25 cellular contexts compared by ENCODE assay signal in genomic region chr9:26685857-26686256, GRCh38.
A peak's percentile ranks its signal among the peaks of the same experiment; 100 is the strongest.
DNase-seq lines count a peak whose midpoint lies in the region; ATAC-seq and TF ChIP-seq lines count a peak whose summit lies in the region.
"Had no signal": no experiment of that assay in that cellular context is flagged by ENCODE, and none has a peak within 500 bp of the region (broad histone marks: within the 10 kb centered on the region; RNA-seq: fewer than 3 reads in every experiment).

No MANE protein-coding gene starts in this region.

- TF ChIP-seq CTCF in MCF 10A (IDR thresholded peaks at IDR 0.05; ENCODE audit: unreplicated experiment): no peak
- no peak for TF ChIP-seq CTCF in breast epithelium (IDR thresholded peaks at IDR 0.05)
- no peak for TF ChIP-seq CTCF in RWPE1 (conservative IDR thresholded peaks at IDR 0.05; ENCODE audit: low read depth)

- ATAC-seq in GM19395 (IDR thresholded peaks at IDR 0.05; ENCODE audit: unreplicated experiment): no peak
- ATAC-seq: psoas muscle; stimulated activated naive CD8-positive, alpha-beta T cell treated with anti-CD3 and anti-CD28 coated beads, Interleukin-15, Interleukin-2, amounts not matched to agents 100 U/mL and 50 U/mL, for 24 hours had no signal

- no peaks in the 10 kb centered on the region for H3K9me3 ChIP-seq in breast epithelium
- H3K9me3 ChIP-seq: HAP-1, psoas muscle, thoracic aorta had no signal

- no peak overlapping the region for H3K4me3 ChIP-seq in breast epithelium
- H3K4me3 ChIP-seq: HAP-1, psoas muscle, thoracic aorta had no signal

- H3K9me3 Mint-ChIP-seq in MCF 10A (ENCODE audit: unreplicated experiment): no peaks in the 10 kb centered on the region
- H3K9me3 Mint-ChIP-seq: activated CD4-positive, alpha-beta T cell treated with anti-CD3 and anti-CD28 coated beads, Interleukin-2, amount 10 ng/mL, durations not matched to agents 24 days and 14 days; brain; T-helper 2 cell treated with Interferon-gamma antibody and Interleukin-4, amounts not matched to agents 5 μg/mL and 100 μg/mL, for 36 hours had no signal

- peaks cover 6% of the 10 kb centered on the region for H3K4me1 Mint-ChIP-seq in MCF 10A (ENCODE audit: insufficient read depth, unreplicated experiment)
- H3K4me1 Mint-ChIP-seq: activated CD4-positive, alpha-beta T cell treated with anti-CD3 and anti-CD28 coated beads, Interleukin-2, amount 10 ng/mL, durations not matched to agents 24 days and 14 days; CD4-positive, CD25-positive, alpha-beta regulatory T cell had no signal

- H3K36me3 Mint-ChIP-seq in MCF 10A (ENCODE audit: insufficient read depth, unreplicated experiment): no peaks in the 10 kb centered on the region
- H3K36me3 Mint-ChIP-seq: brain; CD4-positive, CD25-positive, alpha-beta regulatory T cell had no signal

- H3K27ac ChIP-seq in breast epithelium: no peak overlapping the region
- no peak overlapping the region for H3K27ac ChIP-seq in RWPE1
- H3K27ac ChIP-seq: 22Rv1, epithelial cell of prostate, psoas muscle, thoracic aorta, VCaP had no signal

- no peaks in the 10 kb centered on the region for H3K4me1 ChIP-seq in breast epithelium
- H3K4me1 ChIP-seq: psoas muscle had no signal

- POLR2A ChIA-PET in MCF 10A (lab: Yijun Ruan, JAX) (no interaction called here), RWPE1 (lab: Yijun Ruan, JAX; ENCODE audit: low non-redundant PET) (no interaction called here)

- no peaks in the 10 kb centered on the region for H3K27me3 ChIP-seq in breast epithelium

- intact Hi-C loops in MCF 10A (cut with micrococcal nuclease) (no loop called here), breast epithelium (cut with DNase I; ENCODE audit: low total_unique reads) (no loop called here)

- CTCF ChIA-PET in MCF 10A (lab: Yijun Ruan, JAX) (interaction anchor here (0.6 to 1.2 kb wide), 3 partner anchors 29 to 971 kb away, joined by 3 read pairs; no protein-coding TSS in a partner anchor), RWPE1 (lab: Yijun Ruan, JAX) (no interaction called here)

- H3K27ac Mint-ChIP-seq in MCF 10A (ENCODE audit: low read depth, unreplicated experiment): no peak overlapping the region
- H3K27ac Mint-ChIP-seq: activated CD4-positive, alpha-beta T cell treated with anti-CD3 and anti-CD28 coated beads, Interleukin-2, amount 10 ng/mL, durations not matched to agents 24 days and 14 days; CD4-positive, CD25-positive, alpha-beta regulatory T cell; T-helper 2 cell treated with Interferon-gamma antibody and Interleukin-4, amounts not matched to agents 5 μg/mL and 100 μg/mL, for 36 hours had no signal

- no peak overlapping the region for H3K4me3 Mint-ChIP-seq in MCF 10A (ENCODE audit: unreplicated experiment)
- H3K4me3 Mint-ChIP-seq: activated CD4-positive, alpha-beta T cell treated with anti-CD3 and anti-CD28 coated beads, Interleukin-2, amount 10 ng/mL, durations not matched to agents 24 days and 14 days; brain; CD4-positive, CD25-positive, alpha-beta regulatory T cell; T-helper 2 cell treated with Interferon-gamma antibody and Interleukin-4, amounts not matched to agents 5 μg/mL and 100 μg/mL, for 36 hours had no signal

- BruUV-seq in MCF 10A (replicated peaks; lab: Mats Ljungman, UMichigan): no TSS peak

- no peak for TF ChIP-seq POLR2A in breast epithelium (IDR thresholded peaks at IDR 0.05)

- peaks cover 43% of the 10 kb centered on the region for H3K27me3 Mint-ChIP-seq in MCF 10A (ENCODE audit: insufficient read depth, unreplicated experiment)
- H3K27me3 Mint-ChIP-seq: activated CD4-positive, alpha-beta T cell treated with anti-CD3 and anti-CD28 coated beads, Interleukin-2, amount 10 ng/mL, durations not matched to agents 24 days and 14 days; brain had no signal

- DNase-seq in MCF 10A (ENCODE audit: unreplicated experiment) (peak; percentile 64), breast epithelium (ENCODE audit: low spot score in 2 of 2) (no peak), RWPE1 (ENCODE audit: low spot score) (peak; percentile 25), foreskin melanocyte (peak; percentile 10), NCI-H1694 treated with DMSO at 0.1 percent for 48 hours (lab: John Stamatoyannopoulos, UW) (no peak), GM19240 (ENCODE audit: insufficient read length, low spot score) (no peak)
- DNase-seq in activated CD4-positive, alpha-beta T cell treated with anti-CD3 and anti-CD28 coated beads, Interleukin-2, amount 50 U/mL, for 48 hours: no peak
- DNase-seq: activated CD4-positive, alpha-beta T cell treated with anti-CD3 and anti-CD28 coated beads, Interleukin-2, amount 10 ng/mL, durations not matched to agents 24 days and 14 days; activated T-cell treated with anti-CD3 and anti-CD28 coated beads, Interleukin-2, amount 50 U/mL, for 48 hours; CD4-positive, CD25-positive, alpha-beta regulatory T cell; KG1; mesenchymal stem cell; NCI-H1436; NCI-H446; psoas muscle; SHP77; stimulated activated naive CD8-positive, alpha-beta T cell treated with anti-CD3 and anti-CD28 coated beads, Interleukin-15, Interleukin-2, amounts not matched to agents 100 U/mL and 50 U/mL, for 24 hours had no signal

- H3K36me3 ChIP-seq in breast epithelium: no peaks in the 10 kb centered on the region
- H3K36me3 ChIP-seq: HAP-1, thoracic aorta had no signal

Comparison
In these comparisons a context has a peak if more than half of its experiments do, and no peak if none do; other contexts are left out.
1. DNase-seq: peak in MCF 10A (single experiment), RWPE1 (single experiment) and foreskin melanocyte (single experiment); none in breast epithelium (0 of 2), activated CD4-positive, alpha-beta T cell treated with anti-CD3 and anti-CD28 coated beads, Interleukin-2, amount 50 U/mL, for 48 hours (0 of 2), NCI-H1694 treated with DMSO at 0.1 percent for 48 hours (single experiment) and GM19240 (single experiment).